In genomic region chr13:48973845-48974431, GRCh38 we compare ENCODE assay signal across 21 cellular contexts. TPM values are rescaled to one million over a fixed set of nuclear protein-coding genes. Genes with fewer than 3 reads are reported as not detected.
DNase-seq lines count a peak whose midpoint lies in the region; ATAC-seq and TF ChIP-seq lines count a peak whose summit lies in the region.
"Had no signal": no experiment of that assay in that cellular context is flagged by ENCODE, and none has a peak within 500 bp of the region (broad histone marks: within the 10 kb centered on the region; RNA-seq: fewer than 3 reads in every experiment).

No MANE protein-coding gene starts in this region.

- H2BK15ac ChIP-seq in mesenchymal stem cell (ENCODE audit: low read depth, poor library complexity, severe bottlenecking) = no peak overlapping the region

- H3K4me3 ChIP-seq in ACC112 (ENCODE audit: low read depth, low read length) = peak overlapping the region; percentile 95
- no peak overlapping the region for H3K4me3 ChIP-seq in mesenchymal stem cell (ENCODE audit: insufficient read depth in 1 of 2, low read depth in 1 of 2, low read length in 2 of 2)

- no peak overlapping the region for H2BK12ac ChIP-seq in mesenchymal stem cell (ENCODE audit: low read length in 2 of 2)

- peaks cover 35% of the 10 kb centered on the region for H3K4me1 Mint-ChIP-seq in CD4-positive, alpha-beta T cell (ENCODE audit: low read depth)
- peaks cover 9% of the 10 kb centered on the region for H3K4me1 Mint-ChIP-seq in activated T-helper 17 cell treated with anti-CD3 and anti-CD28 coated beads, Interleukin-2, amount 50 U/mL, for 72 hours
- H3K4me1 Mint-ChIP-seq in mesothelial cell of epicardium = peaks cover 38% of the 10 kb centered on the region

- H3K23ac ChIP-seq in mesenchymal stem cell (ENCODE audit: low read length in 2 of 2) = no peak overlapping the region

- peak overlapping the region; percentile 90 for H3K4me3 Mint-ChIP-seq in CD4-positive, alpha-beta T cell
- H3K4me3 Mint-ChIP-seq in activated T-helper 17 cell treated with anti-CD3 and anti-CD28 coated beads, Interleukin-2, amount 50 U/mL, for 72 hours = peak overlapping the region; percentile 100
- H3K4me3 Mint-ChIP-seq in mesothelial cell of epicardium = peak overlapping the region; percentile 81

- H3K36me3 ChIP-seq in ACC112 (ENCODE audit: insufficient read depth, low read length) (0 out of 2 replicates have a peak, but pooled peaks cover 8% of the 10 kb centered on the region), mesenchymal stem cell (ENCODE audit: control insufficient read depth in 1 of 2, insufficient read depth in 2 of 2, low read depth in 1 of 2, low read length in 2 of 2) (no peaks in the 10 kb centered on the region)

- intact Hi-C loops in CD4-positive, alpha-beta T cell (cut with DNase I, micrococcal nuclease) = loop anchor here (2.0 to 10.0 kb wide), 5 partner anchors 173 to 961 kb away; partner anchors contain the start of genes CAB39L (in 1 of the 2), EBPL (in 1 of the 2), MED4 (in 1 of the 2) and SETDB2 (in 1 of the 2)

- H4K8ac ChIP-seq in mesenchymal stem cell (ENCODE audit: low read length) = no peak overlapping the region

- H3K18ac ChIP-seq in mesenchymal stem cell (ENCODE audit: low read depth in 1 of 2, low read length in 2 of 2) = no peak overlapping the region

- H3K27me3 ChIP-seq in ACC112 (ENCODE audit: insufficient read depth, low read length) (no peaks in the 10 kb centered on the region), mesenchymal stem cell (ENCODE audit: control insufficient read depth in 1 of 2, insufficient read depth in 1 of 2, low read length in 2 of 2) (no peaks in the 10 kb centered on the region)
- H3K27me3 ChIP-seq in CD4-positive, alpha-beta T cell (ENCODE audit: control insufficient read depth, insufficient read depth, low read length) = no peaks in the 10 kb centered on the region

- no peak overlapping the region for H3K14ac ChIP-seq in mesenchymal stem cell (ENCODE audit: low read length in 2 of 2)

- no peak for DNase-seq in CD4-positive, alpha-beta T cell
- DNase-seq in mesothelial cell of epicardium (ENCODE audit: low spot score in 2 of 2, unreplicated experiment in 2 of 2) = no peak
- DNase-seq in stimulated activated CD4-positive, alpha-beta T cell treated with anti-CD3 and anti-CD28 coated beads, Interleukin-4, amount 100 ng/mL, for 1 hour = no peak
- DNase-seq in mesenchymal stem cell = no peak
- DNase-seq: activated CD4-positive, alpha-beta T cell treated with anti-CD3 and anti-CD28 coated beads for 1 hour; AML-193; DMS 273 treated with DMSO at 0.1 percent for 48 hours; hypothalamus; midbrain; NCI-H1092; NCI-H2107; NCI-H524; SIG-M5; stimulated activated CD4-positive, alpha-beta T cell treated with anti-CD3 and anti-CD28 coated beads, Interleukin-4, amount 100 ng/mL, for 4 hours; stimulated activated CD8-positive, alpha-beta memory T cell treated with anti-CD3 and anti-CD28 coated beads, Interleukin-4, amount 100 ng/mL, for 48 hours; T-helper 9 cell had no signal

- H2BK5ac ChIP-seq in mesenchymal stem cell (ENCODE audit: low read depth, low read length, poor library complexity, severe bottlenecking) = no peak overlapping the region

- no peak overlapping the region for H4K91ac ChIP-seq in mesenchymal stem cell (ENCODE audit: low read length)

- H3K79me2 ChIP-seq in ACC112 (ENCODE audit: control insufficient read depth, insufficient read depth, low read length, unreplicated experiment) = peaks cover 25% of the 10 kb centered on the region
- H3K79me2 ChIP-seq: parathyroid adenoma had no signal

- TF ChIP-seq CTCF in CD4-positive, alpha-beta T cell (IDR thresholded peaks at IDR 0.05) = no peak
- no peak for TF ChIP-seq CTCF in mesothelial cell of epicardium (IDR thresholded peaks at IDR 0.05; ENCODE audit: unreplicated experiment)

- WGBS in mesenchymal stem cell = 100% methylated on average over 1 of the region's 1 CpG

- H3K27ac ChIP-seq in ACC112 (ENCODE audit: low read depth, low read length) = no peak overlapping the region
- H3K27ac ChIP-seq in CD4-positive, alpha-beta T cell (ENCODE audit: low read depth, low read length) = no peak overlapping the region
- no peak overlapping the region for H3K27ac ChIP-seq in mesenchymal stem cell (ENCODE audit: low read length, poor library complexity, severe bottlenecking)
- H3K27ac ChIP-seq: parathyroid adenoma had no signal

- H2AK5ac ChIP-seq in mesenchymal stem cell (ENCODE audit: low read length, severe bottlenecking) = no peak overlapping the region

- no peak overlapping the region for H3K4ac ChIP-seq in mesenchymal stem cell (ENCODE audit: low read depth in 1 of 2, low read length in 2 of 2)

- H3K9ac ChIP-seq in mesenchymal stem cell (ENCODE audit: low read length) = no peak overlapping the region
- H3K9ac ChIP-seq: parathyroid adenoma had no signal

- ATAC-seq in CD4-positive, alpha-beta T cell (ENCODE audit: poor library complexity) = no peak
- no peak for ATAC-seq in activated T-helper 17 cell treated with anti-CD3 and anti-CD28 coated beads, Interleukin-2, amount 50 U/mL, for 72 hours (replicated peaks)
- ATAC-seq in HG02571 (IDR thresholded peaks at IDR 0.05; ENCODE audit: unreplicated experiment) = no peak
- no peak for ATAC-seq in GM19324 (IDR thresholded peaks at IDR 0.05; ENCODE audit: low FRiP score, unreplicated experiment)

- no peaks in the 10 kb centered on the region for H3K79me1 ChIP-seq in mesenchymal stem cell (replicated peaks; ENCODE audit: low read length, poor library complexity, severe bottlenecking)

- peaks cover 22% of the 10 kb centered on the region for H3K9me3 ChIP-seq in CD4-positive, alpha-beta T cell (ENCODE audit: control insufficient read depth, low read length)
- peaks cover 44% of the 10 kb centered on the region for H3K9me3 ChIP-seq in mesenchymal stem cell (ENCODE audit: control insufficient read depth, low read length)

- H3K4me1 ChIP-seq in ACC112 (ENCODE audit: control insufficient read depth, insufficient read depth, low read length, unreplicated experiment) (peaks cover 6% of the 10 kb centered on the region), mesenchymal stem cell (ENCODE audit: control insufficient read depth, insufficient read depth, low read depth, low read length) (no peaks in the 10 kb centered on the region)
- H3K4me1 ChIP-seq: parathyroid adenoma had no signal

- H3K9me3 Mint-ChIP-seq in CD4-positive, alpha-beta T cell = peaks cover 12% of the 10 kb centered on the region
- peaks cover 30% of the 10 kb centered on the region for H3K9me3 Mint-ChIP-seq in activated T-helper 17 cell treated with anti-CD3 and anti-CD28 coated beads, Interleukin-2, amount 50 U/mL, for 72 hours
- H3K9me3 Mint-ChIP-seq in mesothelial cell of epicardium = peaks cover 11% of the 10 kb centered on the region

- POLR2A ChIA-PET in CD4-positive, alpha-beta T cell (lab: Charles Lee) = interaction anchor here (0.9 to 2.9 kb wide), 2 partner anchors 14 to 173 kb away, joined by 4 to 19 read pairs; no protein-coding TSS in a partner anchor

- no peak overlapping the region for H3K4me2 ChIP-seq in mesenchymal stem cell (ENCODE audit: low read length, poor library complexity, severe bottlenecking)

- H2BK120ac ChIP-seq in mesenchymal stem cell (ENCODE audit: low read depth, low read length) = no peak overlapping the region

- peak overlapping the region; percentile 98 for H3K27ac Mint-ChIP-seq in CD4-positive, alpha-beta T cell
- peak overlapping the region; percentile 94 for H3K27ac Mint-ChIP-seq in activated T-helper 17 cell treated with anti-CD3 and anti-CD28 coated beads, Interleukin-2, amount 50 U/mL, for 72 hours
- H3K27ac Mint-ChIP-seq in mesothelial cell of epicardium = no peak overlapping the region

- H2AFZ ChIP-seq in ACC112 (ENCODE audit: low read length, unreplicated experiment) (no peak overlapping the region), mesenchymal stem cell (ENCODE audit: low read depth, low read length) (no peak overlapping the region)

- CTCF ChIA-PET in CD4-positive, alpha-beta T cell (lab: Charles Lee) = no interaction called here

- H3K36me3 Mint-ChIP-seq in CD4-positive, alpha-beta T cell (ENCODE audit: low read depth) = peaks cover 42% of the 10 kb centered on the region
- peaks cover 10% of the 10 kb centered on the region for H3K36me3 Mint-ChIP-seq in activated T-helper 17 cell treated with anti-CD3 and anti-CD28 coated beads, Interleukin-2, amount 50 U/mL, for 72 hours (ENCODE audit: low read depth)
- peaks cover 5% of the 10 kb centered on the region for H3K36me3 Mint-ChIP-seq in mesothelial cell of epicardium

- no peaks in the 10 kb centered on the region for H3K27me3 Mint-ChIP-seq in CD4-positive, alpha-beta T cell
- H3K27me3 Mint-ChIP-seq in activated T-helper 17 cell treated with anti-CD3 and anti-CD28 coated beads, Interleukin-2, amount 50 U/mL, for 72 hours = no peaks in the 10 kb centered on the region
- H3K27me3 Mint-ChIP-seq in mesothelial cell of epicardium (ENCODE audit: low read depth) = peaks cover 9% of the 10 kb centered on the region

RNA-seq across cellular contexts. Expression of gene FNDC3A, which starts 1.8 kb away (rescaled TPM):
- total RNA-seq in CD4-positive, alpha-beta T cell = 10 to 100 TPM; 27.7 to 28.6 TPM
- 10 to 100 TPM; 23.8 to 38.2 TPM for total RNA-seq in activated T-helper 17 cell treated with anti-CD3 and anti-CD28 coated beads, Interleukin-2, amount 50 U/mL, for 72 hours
- 94.1 to 96.6 TPM (median 94.7 TPM) in 3 replicates for total RNA-seq in mesothelial cell of epicardium
- polyA plus RNA-seq in mesenchymal stem cell (2013, experiment 1 of 2) = 24.7 TPM
- 24.2 TPM for polyA plus RNA-seq in mesenchymal stem cell (2013, experiment 2 of 2)
